1 cellular context compared by ENCODE assay signal in genomic region chr18:26237363-26237762, GRCh38. TPM values are rescaled to one million over a fixed set of nuclear protein-coding genes. Genes with fewer than 3 reads are reported as not detected.
"Had no signal": no experiment of that assay in that cellular context is flagged by ENCODE, and none has a peak within 500 bp of the region (broad histone marks: within the 10 kb centered on the region; RNA-seq: fewer than 3 reads in every experiment).

No MANE protein-coding gene starts in this region.

RNA-seq across cellular contexts. Expression of gene TAF4B, which starts 11.1 kb away (rescaled TPM):
- polyA plus RNA-seq: hepatocyte had no signal
